ENCODE assay signal across 3 cellular contexts in genomic region chr10:3711918-3712317, GRCh38.
"Had no signal": no experiment of that assay in that cellular context is flagged by ENCODE, and none has a peak within 500 bp of the region (broad histone marks: within the 10 kb centered on the region; RNA-seq: fewer than 3 reads in every experiment).

No MANE protein-coding gene starts in this region.

- ATAC-seq: GM12878 had no signal

- DNase-seq: GDM1, GF-D8 had no signal

- H3K4me3 ChIP-seq: GM12878 had no signal
